ENCODE assay signal across 1 cellular context in genomic region chr1:10708807-10709523, GRCh38.
TF ChIP-seq lines count a peak whose summit lies in the region.

No MANE protein-coding gene starts in this region.

TF ChIP-seq in GM23338, 12 proteins besides CTCF, POLR2A, EP300 and RAD21 (continued from another document):
- no peak for TF ChIP-seq ZNF462 (CRISPR knock-in tag; IDR thresholded peaks at IDR 0.05)
- TF ChIP-seq JUNB (IDR thresholded peaks at IDR 0.05; ENCODE audit: unreplicated experiment): no peak
- TF ChIP-seq STAT1 (IDR thresholded peaks at IDR 0.05; ENCODE audit: unreplicated experiment): no peak
